8 cellular contexts compared by ENCODE assay signal in genomic region chr17:16027708-16028584, GRCh38. TPM values are rescaled to one million over a fixed set of nuclear protein-coding genes. Genes with fewer than 3 reads are reported as not detected.
DNase-seq lines count a peak whose midpoint lies in the region; TF ChIP-seq lines count a peak whose summit lies in the region.

No MANE protein-coding gene starts in this region.

- no peak overlapping the region for H3K4me3 ChIP-seq in adipocyte (ENCODE audit: low read length)
- no peak overlapping the region for H3K4me3 ChIP-seq in testis

- WGBS in testis, 2 donors = 83 to 91% methylated on average over 5 of the region's 5 CpGs

- intact Hi-C loops in testis (cut with DNase I; ENCODE audit: low total_unique reads) = no loop called here

- H3K9me3 ChIP-seq in adipocyte (ENCODE audit: control insufficient read depth, low read length) = no peaks in the 10 kb centered on the region
- no peaks in the 10 kb centered on the region for H3K9me3 ChIP-seq in testis

- H3K36me3 ChIP-seq in adipocyte (ENCODE audit: control insufficient read depth, insufficient read depth, low read length, severe bottlenecking) (peaks cover 96% of the 10 kb centered on the region), testis (ENCODE audit: low read depth, missing control alignments) (peaks cover 4% of the 10 kb centered on the region)

- H3K9ac ChIP-seq in adipocyte (ENCODE audit: low read length) = peak overlapping the region; percentile 42

- peak; percentile 79 for DNase-seq in GM03348 (ENCODE audit: low spot score)
- DNase-seq in H4 (ENCODE audit: low spot score) = peak; percentile 88
- peak; percentile 64 for DNase-seq in OCI-M1 (lab: John Stamatoyannopoulos, UW)
- peak; percentile 87 for DNase-seq in adipocyte (ENCODE audit: low read depth)
- DNase-seq in islet precursor cell = peak; percentile 70
- peak; percentile 42 to 47 for DNase-seq in stimulated activated CD8-positive, alpha-beta memory T cell treated with anti-CD3 and anti-CD28 coated beads, Interleukin-15, amount 100 ng/mL, for 48 hours (ENCODE audit: low read depth in 2 of 2)
- no peak for DNase-seq in amygdala (lab: John Stamatoyannopoulos, UW)
- no peak for DNase-seq in testis

- H3K4me1 ChIP-seq in adipocyte (ENCODE audit: control insufficient read depth, insufficient read depth, low read length) = peaks cover 18% of the 10 kb centered on the region
- H3K4me1 ChIP-seq in testis = no peaks in the 10 kb centered on the region

- no peak for TF ChIP-seq CTCF in testis (IDR thresholded peaks at IDR 0.05)

- no peak overlapping the region for H3K27ac ChIP-seq in testis

- TF ChIP-seq POLR2A in testis (IDR thresholded peaks at IDR 0.05) = no peak

- no peaks in the 10 kb centered on the region for H3K27me3 ChIP-seq in adipocyte (replicated peaks; ENCODE audit: control insufficient read depth, insufficient read depth, low read length)
- no peaks in the 10 kb centered on the region for H3K27me3 ChIP-seq in testis

RNA-seq across cellular contexts. Expression of gene TTC19, which starts 28.3 kb away (rescaled TPM):
- total RNA-seq in H4 (2014; rRNA removed; shearing (Covaris generic)) = 20.1 and 25.9 TPM in 2 replicates
- total RNA-seq in testis = 10 to 100 TPM; 74.1 to 91.2 TPM
- polyA plus RNA-seq in testis (ENCODE audit: insufficient read depth, low read depth, low replicate concordance) = 17.8 TPM

RNA-seq across cellular contexts. Expression of gene ZSWIM7, which starts 28.4 kb away (rescaled TPM):
- total RNA-seq in H4 (2014; rRNA removed; shearing (Covaris generic)) = 8.8 and 17.4 TPM in 2 replicates
- 10 to 100 TPM; 17.0 to 20.1 TPM for total RNA-seq in testis
- 36.2 TPM for polyA plus RNA-seq in testis (ENCODE audit: insufficient read depth, low read depth, low replicate concordance)

Comparison
In these comparisons a context has a peak if more than half of its experiments do, and no peak if none do; other contexts are left out.
1. DNase-seq: peak in GM03348 (single experiment), H4 (single experiment), OCI-M1 (single experiment), adipocyte (single experiment), islet precursor cell (single experiment) and stimulated activated CD8-positive, alpha-beta memory T cell treated with anti-CD3 and anti-CD28 coated beads, Interleukin-15, amount 100 ng/mL, for 48 hours (2 of 2); none in amygdala (0 of 56) and testis (single experiment).